In genomic region chr15:29382862-29383261, GRCh38 we compare ENCODE assay signal across 16 cellular contexts.
"Had no signal": no experiment of that assay in that cellular context is flagged by ENCODE, and none has a peak within 500 bp of the region (broad histone marks: within the 10 kb centered on the region; RNA-seq: fewer than 3 reads in every experiment).

No MANE protein-coding gene starts in this region.

- ATAC-seq: activated naive CD4-positive, alpha-beta T cell treated with anti-CD3 and anti-CD28 coated beads, Interleukin-2, amount 50 U/mL, for 72 hours; esophagus mucosa; gastroesophageal sphincter; left lung had no signal

- DNase-seq: activated CD4-positive, alpha-beta T cell treated with anti-CD3 and anti-CD28 coated beads for 1 hour; activated CD8-positive, alpha-beta memory T cell treated with anti-CD3 and anti-CD28 coated beads for 24 hours; activated CD8-positive, alpha-beta memory T cell treated with anti-CD3 and anti-CD28 coated beads, Interleukin-2, amount 50 U/mL, for 48 hours; activated gamma-delta T cell treated with Interleukin-2 at 50 U/mL for 16 hours; adrenal gland; cerebellar nuclear complex; effector CD4-positive, alpha-beta T cell; heart right ventricle; left lung; midbrain; stimulated activated naive CD4-positive, alpha-beta T cell; thyroid gland; WERI-Rb-1 had no signal

- H3K9me3 Mint-ChIP-seq: activated naive CD4-positive, alpha-beta T cell treated with anti-CD3 and anti-CD28 coated beads, Interleukin-2, amount 50 U/mL, for 72 hours had no signal

- H3K36me3 Mint-ChIP-seq: activated naive CD4-positive, alpha-beta T cell treated with anti-CD3 and anti-CD28 coated beads, Interleukin-2, amount 50 U/mL, for 72 hours had no signal

- H3K27ac Mint-ChIP-seq: activated naive CD4-positive, alpha-beta T cell treated with anti-CD3 and anti-CD28 coated beads, Interleukin-2, amount 50 U/mL, for 72 hours had no signal
